Comparison of ENCODE assay signal across 31 cellular contexts in the genomic region with DNA sequence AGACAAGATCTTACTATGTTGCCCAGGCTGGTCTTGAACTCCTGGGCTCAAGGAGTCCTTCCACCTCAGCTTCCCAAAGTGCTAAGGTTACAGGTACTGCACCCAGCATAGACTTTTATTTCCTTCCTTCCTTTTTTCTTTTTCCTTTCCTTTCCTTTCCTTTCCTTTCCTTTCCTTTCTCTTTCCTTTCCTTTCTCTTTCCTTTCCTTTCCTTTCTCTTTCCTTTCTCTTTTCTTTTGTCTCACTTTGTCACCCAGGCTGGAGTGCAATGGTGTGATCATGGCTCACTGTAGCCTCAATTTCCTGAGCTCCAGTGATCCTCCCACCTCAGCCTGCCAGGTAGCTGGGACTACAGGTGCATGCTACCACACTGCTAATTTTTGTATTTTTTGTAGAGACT. TPM values are rescaled to one million over a fixed set of nuclear protein-coding genes. Genes with fewer than 3 reads are reported as not detected.
DNase-seq lines count a peak whose midpoint lies in the region; ATAC-seq, FAIRE-seq and TF ChIP-seq lines count a peak whose summit lies in the region.
"Had no signal": no experiment of that assay in that cellular context is flagged by ENCODE, and none has a peak within 500 bp of the region (broad histone marks: within the 10 kb centered on the region; RNA-seq: fewer than 3 reads in every experiment).

No MANE protein-coding gene starts in this region.

- CTCF ChIA-PET in Calu3 (lab: Charles Lee): no interaction called here
- CTCF ChIA-PET in HEK293 (lab: Yijun Ruan, JAX): interaction anchor here (0.9 kb wide), 1 partner anchor 331 kb away, joined by 3 read pairs; a partner anchor contains a TSS
- CTCF ChIA-PET in activated naive CD4-positive, alpha-beta T cell treated with anti-CD3 and anti-CD28 coated beads for 36 hours (lab: Charles Lee): no interaction called here
- CTCF ChIA-PET in activated CD4-positive, alpha-beta memory T cell treated with anti-CD3 and anti-CD28 coated beads, Interleukin-2, amount 10 ng/mL, durations not matched to agents 7 days and 5 days (lab: Charles Lee): no interaction called here

- H3K27me3 Mint-ChIP-seq in Calu3 (ENCODE audit: unreplicated experiment): no peaks in the 10 kb centered on the region
- H3K27me3 Mint-ChIP-seq in central memory CD8-positive, alpha-beta T cell: no peaks in the 10 kb centered on the region
- no peaks in the 10 kb centered on the region for H3K27me3 Mint-ChIP-seq in progenitor cell of endocrine pancreas
- H3K27me3 Mint-ChIP-seq in activated naive CD4-positive, alpha-beta T cell treated with anti-CD3 and anti-CD28 coated beads for 36 hours (ENCODE audit: low read depth): no peaks in the 10 kb centered on the region
- no peaks in the 10 kb centered on the region for H3K27me3 Mint-ChIP-seq in activated naive CD8-positive, alpha-beta T cell treated with anti-CD3 and anti-CD28 coated beads, Interleukin-2, amount 50 U/mL, for 24 hours
- H3K27me3 Mint-ChIP-seq in activated CD4-positive, alpha-beta memory T cell treated with anti-CD3 and anti-CD28 coated beads, Interleukin-2, amount 10 ng/mL, durations not matched to agents 7 days and 5 days: no peaks in the 10 kb centered on the region
- H3K27me3 Mint-ChIP-seq: CD4-positive, alpha-beta memory T cell; CD4-positive, CD25-positive, alpha-beta regulatory T cell; CD8-positive, alpha-beta memory T cell had no signal

- H3K9me3 ChIP-seq in HEK293 (ENCODE audit: control insufficient read depth, insufficient read depth, low read depth, low read length): no peaks in the 10 kb centered on the region
- H3K9me3 ChIP-seq in kidney (ENCODE audit: control insufficient read depth in 1 of 2, low read length in 2 of 2): no peaks in the 10 kb centered on the region
- H3K9me3 ChIP-seq: BE2C had no signal

- TF ChIP-seq CTCF in Calu3 (IDR thresholded peaks at IDR 0.05; ENCODE audit: unreplicated experiment) (no peak), HEK293 (tag by site-specific recombination; IDR thresholded peaks at IDR 0.05) (no peak), progenitor cell of endocrine pancreas (IDR thresholded peaks at IDR 0.05; ENCODE audit: unreplicated experiment) (no peak), kidney (IDR thresholded peaks at IDR 0.05; ENCODE audit: borderline replicate concordance, extremely low read depth, insufficient read depth) (no peak)

- ATAC-seq in central memory CD8-positive, alpha-beta T cell (replicated peaks; ENCODE audit: extremely low read depth, poor library complexity, severe bottlenecking): no peak
- no peak for ATAC-seq in activated naive CD8-positive, alpha-beta T cell treated with anti-CD3 and anti-CD28 coated beads, Interleukin-2, amount 50 U/mL, for 24 hours
- ATAC-seq: GM12878 had no signal

- no peaks in the 10 kb centered on the region for H3K36me3 Mint-ChIP-seq in Calu3 (ENCODE audit: insufficient read depth, unreplicated experiment)
- H3K36me3 Mint-ChIP-seq in central memory CD8-positive, alpha-beta T cell (ENCODE audit: insufficient read depth): peaks cover 14% of the 10 kb centered on the region
- peaks cover 23% of the 10 kb centered on the region for H3K36me3 Mint-ChIP-seq in progenitor cell of endocrine pancreas (ENCODE audit: insufficient read depth)
- H3K36me3 Mint-ChIP-seq in activated naive CD4-positive, alpha-beta T cell treated with anti-CD3 and anti-CD28 coated beads for 36 hours (ENCODE audit: low read depth): no peaks in the 10 kb centered on the region
- H3K36me3 Mint-ChIP-seq in activated naive CD8-positive, alpha-beta T cell treated with anti-CD3 and anti-CD28 coated beads, Interleukin-2, amount 50 U/mL, for 24 hours (ENCODE audit: low read depth): peaks cover 14% of the 10 kb centered on the region
- H3K36me3 Mint-ChIP-seq in activated CD4-positive, alpha-beta memory T cell treated with anti-CD3 and anti-CD28 coated beads, Interleukin-2, amount 10 ng/mL, durations not matched to agents 7 days and 5 days (ENCODE audit: low read depth): peaks cover 28% of the 10 kb centered on the region
- H3K36me3 Mint-ChIP-seq: CD14-positive monocyte had no signal

- H3K27ac Mint-ChIP-seq in Calu3 (ENCODE audit: unreplicated experiment) (peak overlapping the region; percentile 8), progenitor cell of endocrine pancreas (peak overlapping the region; percentile 86)
- peak overlapping the region; percentile 76 for H3K27ac Mint-ChIP-seq in central memory CD8-positive, alpha-beta T cell (ENCODE audit: low read depth)
- H3K27ac Mint-ChIP-seq in activated naive CD4-positive, alpha-beta T cell treated with anti-CD3 and anti-CD28 coated beads for 36 hours: no peak overlapping the region
- H3K27ac Mint-ChIP-seq in activated naive CD8-positive, alpha-beta T cell treated with anti-CD3 and anti-CD28 coated beads, Interleukin-2, amount 50 U/mL, for 24 hours: no peak overlapping the region
- no peak overlapping the region for H3K27ac Mint-ChIP-seq in activated CD4-positive, alpha-beta memory T cell treated with anti-CD3 and anti-CD28 coated beads, Interleukin-2, amount 10 ng/mL, durations not matched to agents 7 days and 5 days
- H3K27ac Mint-ChIP-seq: CD14-positive monocyte; CD4-positive, CD25-positive, alpha-beta regulatory T cell had no signal

- POLR2A ChIA-PET in HEK293 (lab: Yijun Ruan, JAX): interaction anchor here (1.1 to 1.3 kb wide), 2 partner anchors 8 to 173 kb away, joined by 3 read pairs; no protein-coding TSS in a partner anchor
- POLR2A ChIA-PET in activated CD4-positive, alpha-beta memory T cell treated with anti-CD3 and anti-CD28 coated beads, Interleukin-2, amount 10 ng/mL, durations not matched to agents 7 days and 5 days (lab: Charles Lee): no interaction called here

- H3K9ac ChIP-seq in kidney (ENCODE audit: low read length in 2 of 2): no peak overlapping the region
- H3K9ac ChIP-seq: BLaER1 had no signal

- H3K4me1 Mint-ChIP-seq in Calu3 (ENCODE audit: low read depth, unreplicated experiment) (peaks cover 8% of the 10 kb centered on the region), progenitor cell of endocrine pancreas (ENCODE audit: low read depth) (peaks cover 7% of the 10 kb centered on the region)
- H3K4me1 Mint-ChIP-seq in central memory CD8-positive, alpha-beta T cell: peaks cover 5% of the 10 kb centered on the region
- no peaks in the 10 kb centered on the region for H3K4me1 Mint-ChIP-seq in activated naive CD4-positive, alpha-beta T cell treated with anti-CD3 and anti-CD28 coated beads for 36 hours (ENCODE audit: low read depth)
- H3K4me1 Mint-ChIP-seq in activated naive CD8-positive, alpha-beta T cell treated with anti-CD3 and anti-CD28 coated beads, Interleukin-2, amount 50 U/mL, for 24 hours: no peaks in the 10 kb centered on the region
- no peaks in the 10 kb centered on the region for H3K4me1 Mint-ChIP-seq in activated CD4-positive, alpha-beta memory T cell treated with anti-CD3 and anti-CD28 coated beads, Interleukin-2, amount 10 ng/mL, durations not matched to agents 7 days and 5 days
- H3K4me1 Mint-ChIP-seq: CD14-positive monocyte had no signal

- no peak overlapping the region for H3K4me3 Mint-ChIP-seq in Calu3 (ENCODE audit: low read depth, unreplicated experiment)
- no peak overlapping the region for H3K4me3 Mint-ChIP-seq in central memory CD8-positive, alpha-beta T cell
- H3K4me3 Mint-ChIP-seq in progenitor cell of endocrine pancreas (ENCODE audit: low read depth): no peak overlapping the region
- no peak overlapping the region for H3K4me3 Mint-ChIP-seq in activated naive CD4-positive, alpha-beta T cell treated with anti-CD3 and anti-CD28 coated beads for 36 hours
- H3K4me3 Mint-ChIP-seq in activated naive CD8-positive, alpha-beta T cell treated with anti-CD3 and anti-CD28 coated beads, Interleukin-2, amount 50 U/mL, for 24 hours: no peak overlapping the region
- no peak overlapping the region for H3K4me3 Mint-ChIP-seq in activated CD4-positive, alpha-beta memory T cell treated with anti-CD3 and anti-CD28 coated beads, Interleukin-2, amount 10 ng/mL, durations not matched to agents 7 days and 5 days
- H3K4me3 Mint-ChIP-seq: CD14-positive monocyte; CD4-positive, alpha-beta memory T cell; CD4-positive, CD25-positive, alpha-beta regulatory T cell; CD8-positive, alpha-beta memory T cell had no signal

- no peak overlapping the region for H3K27ac ChIP-seq in HEK293 (ENCODE audit: extremely low read depth, low read depth, low read length)
- no peak overlapping the region for H3K27ac ChIP-seq in kidney (ENCODE audit: low read depth in 2 of 2, low read length in 2 of 2)
- H3K27ac ChIP-seq: BLaER1 had no signal

- H3K4me3 ChIP-seq in HEK293 (ENCODE audit: low read depth, low read length) (no peak overlapping the region), kidney (ENCODE audit: low read length in 2 of 2) (no peak overlapping the region)
- H3K4me3 ChIP-seq: BLaER1, GM12878 had no signal

- no peaks in the 10 kb centered on the region for H3K9me3 Mint-ChIP-seq in Calu3 (ENCODE audit: low read depth, unreplicated experiment)
- no peaks in the 10 kb centered on the region for H3K9me3 Mint-ChIP-seq in central memory CD8-positive, alpha-beta T cell
- peaks cover 17% of the 10 kb centered on the region for H3K9me3 Mint-ChIP-seq in progenitor cell of endocrine pancreas (ENCODE audit: low read depth)
- no peaks in the 10 kb centered on the region for H3K9me3 Mint-ChIP-seq in activated naive CD4-positive, alpha-beta T cell treated with anti-CD3 and anti-CD28 coated beads for 36 hours
- no peaks in the 10 kb centered on the region for H3K9me3 Mint-ChIP-seq in activated naive CD8-positive, alpha-beta T cell treated with anti-CD3 and anti-CD28 coated beads, Interleukin-2, amount 50 U/mL, for 24 hours
- H3K9me3 Mint-ChIP-seq in activated CD4-positive, alpha-beta memory T cell treated with anti-CD3 and anti-CD28 coated beads, Interleukin-2, amount 10 ng/mL, durations not matched to agents 7 days and 5 days: no peaks in the 10 kb centered on the region
- H3K9me3 Mint-ChIP-seq: CD14-positive monocyte; CD4-positive, alpha-beta memory T cell had no signal

- no peak for DNase-seq in Calu3
- no peak for DNase-seq in central memory CD8-positive, alpha-beta T cell (ENCODE audit: low spot score in 2 of 2)
- DNase-seq in progenitor cell of endocrine pancreas (ENCODE audit: low spot score, unreplicated experiment): no peak
- DNase-seq in kidney: no peak
- no peak for DNase-seq in activated naive CD4-positive, alpha-beta T cell treated with anti-CD3 and anti-CD28 coated beads for 36 hours
- DNase-seq in activated naive CD8-positive, alpha-beta T cell treated with anti-CD3 and anti-CD28 coated beads, Interleukin-2, amount 50 U/mL, for 24 hours: no peak
- no peak for DNase-seq in activated CD4-positive, alpha-beta memory T cell treated with anti-CD3 and anti-CD28 coated beads, Interleukin-2, amount 10 ng/mL, durations not matched to agents 7 days and 5 days
- DNase-seq: 8988T; ACHN; BE2C; C1 segment of cervical spinal cord; CD4-positive, alpha-beta memory T cell; CD4-positive, CD25-positive, alpha-beta regulatory T cell; CD8-positive, alpha-beta memory T cell; COR-L47; DMS 273 treated with DMSO at 0.1 percent for 48 hours; DMS153; DMS53; DMS79; DND-41; EL; GDM1 had no signal

- BruUV-seq in Calu3 (replicated peaks; lab: Mats Ljungman, UMichigan): no TSS peak

- H3K4me1 ChIP-seq in HEK293 (ENCODE audit: control insufficient read depth, insufficient read depth, low read length) (no peaks in the 10 kb centered on the region), kidney (ENCODE audit: control insufficient read depth in 1 of 2, insufficient read depth in 1 of 2, low read depth in 1 of 2, low read length in 2 of 2) (no peaks in the 10 kb centered on the region)
- H3K4me1 ChIP-seq: BE2C, BLaER1 had no signal

- no peak for FAIRE-seq in kidney (lab: Jason Lieb, UNC)
- FAIRE-seq: A204.1, GM12878, GM12892, GM18507 had no signal

- peaks cover 24 to 34% of the 10 kb centered on the region in 2 experiments for H3K36me3 ChIP-seq in HEK293 (ENCODE audit: control insufficient read depth in 2 of 2, insufficient read depth in 1 of 2, low read length in 2 of 2)
- no peaks in the 10 kb centered on the region for H3K36me3 ChIP-seq in kidney (ENCODE audit: control insufficient read depth in 1 of 2, insufficient read depth in 2 of 2, low read length in 2 of 2)
- H3K36me3 ChIP-seq: BE2C had no signal

- intact Hi-C loops in Calu3 (cut with micrococcal nuclease; ENCODE audit: unreplicated experiment) (no loop called here), kidney (cut with DNase I) (no loop called here)
- intact Hi-C loops in activated naive CD4-positive, alpha-beta T cell treated with anti-CD3 and anti-CD28 coated beads for 36 hours (cut with micrococcal nuclease): no loop called here

RNA-seq across cellular contexts. Expression of a gene that starts 19.4 kb away (rescaled TPM):
- 55.8 and 62.5 TPM in 2 replicates for total RNA-seq in Calu3 (2022)
- total RNA-seq in progenitor cell of endocrine pancreas: 103 and 107 TPM in 2 replicates
- 38.3 TPM for total RNA-seq in kidney
- 14.2 TPM for polyA plus RNA-seq in kidney (ENCODE audit: insufficient read depth, low read depth, low replicate concordance)
- 10 to 100 TPM; 11.0 to 12.9 TPM for total RNA-seq in activated naive CD4-positive, alpha-beta T cell treated with anti-CD3 and anti-CD28 coated beads for 36 hours
- 10 to 100 TPM; 33.3 to 39.9 TPM for total RNA-seq in activated CD4-positive, alpha-beta memory T cell treated with anti-CD3 and anti-CD28 coated beads, Interleukin-2, amount 10 ng/mL, durations not matched to agents 7 days and 5 days

RNA-seq across cellular contexts. Expression of a gene that starts 40.9 kb away (rescaled TPM):
- total RNA-seq in Calu3 (2022) (not detected in 2 replicates), progenitor cell of endocrine pancreas (2.3 and 2.8 TPM in 2 replicates), kidney (7.0 TPM)
- polyA plus RNA-seq in kidney (ENCODE audit: insufficient read depth, low read depth, low replicate concordance): 2.5 TPM
- total RNA-seq in activated naive CD4-positive, alpha-beta T cell treated with anti-CD3 and anti-CD28 coated beads for 36 hours: not detected
- under 1 TPM; 0.23 TPM for total RNA-seq in activated CD4-positive, alpha-beta memory T cell treated with anti-CD3 and anti-CD28 coated beads, Interleukin-2, amount 10 ng/mL, durations not matched to agents 7 days and 5 days
- total RNA-seq: CD4-positive, alpha-beta memory T cell; CD4-positive, CD25-positive, alpha-beta regulatory T cell; Daoy had no signal
- polyA plus RNA-seq: AG04450; CD14-positive monocyte; CD4-positive, alpha-beta memory T cell; CD4-positive, CD25-positive, alpha-beta regulatory T cell; CD8-positive, alpha-beta memory T cell had no signal

Comparison
In these comparisons a context has a peak if more than half of its experiments do, and no peak if none do; other contexts are left out.
1. H3K27ac Mint-ChIP-seq: peak in Calu3 (single experiment), central memory CD8-positive, alpha-beta T cell (single experiment) and progenitor cell of endocrine pancreas (single experiment); none in activated naive CD4-positive, alpha-beta T cell treated with anti-CD3 and anti-CD28 coated beads for 36 hours (single experiment), activated naive CD8-positive, alpha-beta T cell treated with anti-CD3 and anti-CD28 coated beads, Interleukin-2, amount 50 U/mL, for 24 hours (single experiment) and activated CD4-positive, alpha-beta memory T cell treated with anti-CD3 and anti-CD28 coated beads, Interleukin-2, amount 10 ng/mL, durations not matched to agents 7 days and 5 days (single experiment).